8 cellular contexts compared by ENCODE assay signal in genomic region chr10:100535338-100535714, GRCh38. TPM values are rescaled to one million over a fixed set of nuclear protein-coding genes. Genes with fewer than 3 reads are reported as not detected.
DNase-seq lines count a peak whose midpoint lies in the region; ATAC-seq and TF ChIP-seq lines count a peak whose summit lies in the region.

No MANE protein-coding gene starts in this region.

- H3K9me2 ChIP-seq in GM23338 (ENCODE audit: insufficient read depth) = no peaks in the 10 kb centered on the region

- no peaks in the 10 kb centered on the region for H3K9me3 Mint-ChIP-seq in GM23338

- peak overlapping the region; percentile 79; the same call in 1 of the 2 replicates for H2AFZ ChIP-seq in GM23338

- POLR2A ChIA-PET in HEK293T (lab: Yijun Ruan, JAX) = interaction anchor here (0.7 to 2.3 kb wide), 21 partner anchors 9 to 365 kb away, joined by 3 to 29 read pairs (median 5); partner anchors contain the start of genes PAX2 and SEC31B

- H3K27ac Mint-ChIP-seq in GM23338 = no peak overlapping the region

- H3K4me3 ChIP-seq in GM23338 = peak overlapping the region; percentile 73
- H3K4me3 ChIP-seq in WERI-Rb-1 (ENCODE audit: low read depth, low read length) = peak overlapping the region; percentile 79
- peak overlapping the region; percentile 71 to 82 (median 74) for H3K4me3 ChIP-seq in right lobe of liver

- peak overlapping the region; percentile 57 for H3K27ac ChIP-seq in 22Rv1
- no peak overlapping the region for H3K27ac ChIP-seq in GM23338 (ENCODE audit: low read depth)
- H3K27ac ChIP-seq in WERI-Rb-1 = peak overlapping the region; percentile 49
- peak overlapping the region in 1 of 3 donors; percentile 13 for H3K27ac ChIP-seq in right lobe of liver

- no peaks in the 10 kb centered on the region for H3K27me3 ChIP-seq in GM23338 (ENCODE audit: insufficient read depth)
- H3K27me3 ChIP-seq in WERI-Rb-1 (ENCODE audit: insufficient read depth, low read depth, severe bottlenecking) = no peaks in the 10 kb centered on the region
- no peaks in the 10 kb centered on the region for H3K27me3 ChIP-seq in right lobe of liver

- intact Hi-C loops in right lobe of liver (cut with DNase I) = no loop called here

- ATAC-seq in GM23338 (peak; percentile 10; the same call in 2 of the 3 replicates), right lobe of liver (peak in 2 of 4 donors; percentile 11 to 14), HG03108 (IDR thresholded peaks at IDR 0.05; ENCODE audit: unreplicated experiment) (no peak)

- DNase-seq in GM23338 (ENCODE audit: low spot score) (no peak), WERI-Rb-1 (no peak), right lobe of liver (no peak), cerebellar nuclear complex (lab: John Stamatoyannopoulos, UW) (no peak), HEK293T (ENCODE audit: extremely low spot score) (no peak)
- DNase-seq in stimulated activated CD4-positive, alpha-beta T cell treated with anti-CD3 and anti-CD28 coated beads, Interleukin-12 subunit alpha, Interleukin-12 subunit beta, amount 100 ng/mL, for 4 hours = no peak

- no peak overlapping the region for H3K4me3 Mint-ChIP-seq in GM23338

- H3F3A ChIP-seq in GM23338 (replicated peaks; ENCODE audit: low read depth) = no peaks in the 10 kb centered on the region

- H3K4me1 Mint-ChIP-seq in GM23338 = peaks cover 7% of the 10 kb centered on the region

- H3K4me2 ChIP-seq in GM23338 = peak overlapping the region; percentile 20; the same call in 1 of the 2 replicates

- H3K36me3 ChIP-seq in GM23338 (ENCODE audit: insufficient read depth) = peaks cover 18% of the 10 kb centered on the region
- H3K36me3 ChIP-seq in WERI-Rb-1 = peaks cover 25% of the 10 kb centered on the region
- peaks cover 0 to 16% (median 4%) of the 10 kb centered on the region in 4 donors for H3K36me3 ChIP-seq in right lobe of liver

- H3K4me1 ChIP-seq in GM23338 (ENCODE audit: insufficient read depth) (peaks cover 18% of the 10 kb centered on the region), right lobe of liver (peaks cover 0 to 17% (median 4%) of the 10 kb centered on the region in 4 donors)

- TF ChIP-seq CTCF in 22Rv1 (IDR thresholded peaks at IDR 0.05) = no peak
- no peak for TF ChIP-seq CTCF in GM23338 (conservative IDR thresholded peaks at IDR 0.05; ENCODE audit: low read depth in 2 of 2)
- no peak for TF ChIP-seq CTCF in WERI-Rb-1 (IDR thresholded peaks at IDR 0.05; ENCODE audit: low read depth, low read length)
- TF ChIP-seq CTCF in right lobe of liver (IDR thresholded peaks at IDR 0.05) = no peak

- H3K36me3 Mint-ChIP-seq in GM23338 (ENCODE audit: low read depth) = peaks cover 31% of the 10 kb centered on the region

- H3K9me3 ChIP-seq in WERI-Rb-1 (ENCODE audit: severe bottlenecking) = no peaks in the 10 kb centered on the region
- no peaks in the 10 kb centered on the region for H3K9me3 ChIP-seq in right lobe of liver

- WGBS in right lobe of liver (ENCODE audit: insufficient coverage, low coverage, low lambda C conversion rate, missing lambda C conversion rate) = 44% methylated on average over 4 of the region's 4 CpGs

- TF ChIP-seq POLR2A in right lobe of liver (IDR thresholded peaks at IDR 0.05) = no peak

- H3K79me2 ChIP-seq in GM23338 (replicated peaks; ENCODE audit: insufficient read depth) = peaks cover 41% of the 10 kb centered on the region

- CTCF ChIA-PET in HEK293T (lab: Yijun Ruan, JAX) = interaction anchor here (0.9 to 1.4 kb wide), 4 partner anchors 9 to 208 kb away, joined by 3 to 7 read pairs (median 4); no protein-coding TSS in a partner anchor

- H3K27me3 Mint-ChIP-seq in GM23338 (ENCODE audit: insufficient read depth, low read depth, poor library complexity) = peaks cover 2% of the 10 kb centered on the region

- H4K20me1 ChIP-seq in GM23338 (replicated peaks; ENCODE audit: insufficient read depth) = peaks cover 27% of the 10 kb centered on the region

TF ChIP-seq in GM23338, 12 proteins besides CTCF, POLR2A, EP300 and RAD21 (continues in another document):
- TF ChIP-seq ZNF114 (CRISPR knock-in tag; IDR thresholded peaks at IDR 0.05) (no peak), POLR2AphosphoS5 (IDR thresholded peaks at IDR 0.05; ENCODE audit: low read depth) (no peak), NANOG (IDR thresholded peaks at IDR 0.05; ENCODE audit: borderline replicate concordance) (no peak), JUNB (IDR thresholded peaks at IDR 0.05; ENCODE audit: unreplicated experiment) (no peak), EZH2phosphoT487 (IDR thresholded peaks at IDR 0.05; ENCODE audit: unreplicated experiment) (no peak), STAT1 (IDR thresholded peaks at IDR 0.05; ENCODE audit: unreplicated experiment) (no peak), CREB1 (CRISPR knock-in tag; IDR thresholded peaks at IDR 0.05; ENCODE audit: low read depth) (no peak)
- TF ChIP-seq, protein P1, sequence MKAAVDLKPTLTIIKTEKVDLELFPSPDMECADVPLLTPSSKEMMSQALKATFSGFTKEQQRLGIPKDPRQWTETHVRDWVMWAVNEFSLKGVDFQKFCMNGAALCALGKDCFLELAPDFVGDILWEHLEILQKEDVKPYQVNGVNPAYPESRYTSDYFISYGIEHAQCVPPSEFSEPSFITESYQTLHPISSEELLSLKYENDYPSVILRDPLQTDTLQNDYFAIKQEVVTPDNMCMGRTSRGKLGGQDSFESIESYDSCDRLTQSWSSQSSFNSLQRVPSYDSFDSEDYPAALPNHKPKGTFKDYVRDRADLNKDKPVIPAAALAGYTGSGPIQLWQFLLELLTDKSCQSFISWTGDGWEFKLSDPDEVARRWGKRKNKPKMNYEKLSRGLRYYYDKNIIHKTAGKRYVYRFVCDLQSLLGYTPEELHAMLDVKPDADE (IDR thresholded peaks at IDR 0.05) = no peak

TF ChIP-seq in HEK293T, 16 proteins besides CTCF, POLR2A, EP300 and RAD21:
- TF ChIP-seq ARNT (IDR thresholded peaks at IDR 0.05) (no peak), LEF1 (IDR thresholded peaks at IDR 0.05; ENCODE audit: borderline replicate concordance) (no peak), FOXA1 (IDR thresholded peaks at IDR 0.05) (no peak), FOXK2 (IDR thresholded peaks at IDR 0.05) (no peak), NFRKB (IDR thresholded peaks at IDR 0.05) (no peak), SP1 (IDR thresholded peaks at IDR 0.05) (no peak), ZNF384 (IDR thresholded peaks at IDR 0.05) (no peak), HDGF (IDR thresholded peaks at IDR 0.05; ENCODE audit: borderline replicate concordance) (no peak), L3MBTL2 (conservative IDR thresholded peaks at IDR 0.05) (no peak), SUZ12 (IDR thresholded peaks at IDR 0.05) (no peak), CTBP1 (IDR thresholded peaks at IDR 0.05; ENCODE audit: borderline replicate concordance) (no peak), TARDBP (IDR thresholded peaks at IDR 0.05) (no peak), FOXM1 (IDR thresholded peaks at IDR 0.05; ENCODE audit: borderline replicate concordance) (no peak), BHLHE40 (IDR thresholded peaks at IDR 0.05; ENCODE audit: borderline replicate concordance) (no peak), ELF4 (IDR thresholded peaks at IDR 0.05) (no peak)
- TF ChIP-seq, protein P2, sequence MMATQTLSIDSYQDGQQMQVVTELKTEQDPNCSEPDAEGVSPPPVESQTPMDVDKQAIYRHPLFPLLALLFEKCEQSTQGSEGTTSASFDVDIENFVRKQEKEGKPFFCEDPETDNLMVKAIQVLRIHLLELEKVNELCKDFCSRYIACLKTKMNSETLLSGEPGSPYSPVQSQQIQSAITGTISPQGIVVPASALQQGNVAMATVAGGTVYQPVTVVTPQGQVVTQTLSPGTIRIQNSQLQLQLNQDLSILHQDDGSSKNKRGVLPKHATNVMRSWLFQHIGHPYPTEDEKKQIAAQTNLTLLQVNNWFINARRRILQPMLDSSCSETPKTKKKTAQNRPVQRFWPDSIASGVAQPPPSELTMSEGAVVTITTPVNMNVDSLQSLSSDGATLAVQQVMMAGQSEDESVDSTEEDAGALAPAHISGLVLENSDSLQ (IDR thresholded peaks at IDR 0.05) = no peak

RNA-seq across cellular contexts. Expression of gene HIF1AN, which starts 0.4 kb away (rescaled TPM):
- 25.3 and 26.3 TPM in 2 replicates for total RNA-seq in GM23338 (2014; rRNA removed; shearing (Covaris generic))
- 9.1 and 9.9 TPM in 2 replicates for polyA plus RNA-seq in GM23338 (2016; fragmentation: Nextera tagmentation; extraction: Ambion mirVana)
- 10 to 100 TPM in 3 of 6 experiments, 1 to 10 TPM in 3; 4.5 to 13.9 (median 11.3) TPM for total RNA-seq in right lobe of liver

RNA-seq across cellular contexts. Expression of gene NDUFB8, which starts 5.7 kb away (rescaled TPM):
- 131 and 133 TPM in 2 replicates for total RNA-seq in GM23338 (2014; rRNA removed; shearing (Covaris generic))
- 464 and 520 TPM in 2 replicates for polyA plus RNA-seq in GM23338 (2016; fragmentation: Nextera tagmentation; extraction: Ambion mirVana)
- total RNA-seq in right lobe of liver = 100 to 1,000 TPM in 3 of 6 experiments, 10 to 100 TPM in 3; 93.6 to 125 (median 99.3) TPM

RNA-seq across cellular contexts. Expression of gene SEC31B, which starts 15.7 kb away (rescaled TPM):
- 5.8 and 6.7 TPM in 2 replicates for total RNA-seq in GM23338 (2014; rRNA removed; shearing (Covaris generic))
- 2.9 TPM in 2 replicates for polyA plus RNA-seq in GM23338 (2016; fragmentation: Nextera tagmentation; extraction: Ambion mirVana)
- 1 to 10 TPM; 2.4 to 9.1 (median 4.7) TPM for total RNA-seq in right lobe of liver
